In the genomic region with DNA sequence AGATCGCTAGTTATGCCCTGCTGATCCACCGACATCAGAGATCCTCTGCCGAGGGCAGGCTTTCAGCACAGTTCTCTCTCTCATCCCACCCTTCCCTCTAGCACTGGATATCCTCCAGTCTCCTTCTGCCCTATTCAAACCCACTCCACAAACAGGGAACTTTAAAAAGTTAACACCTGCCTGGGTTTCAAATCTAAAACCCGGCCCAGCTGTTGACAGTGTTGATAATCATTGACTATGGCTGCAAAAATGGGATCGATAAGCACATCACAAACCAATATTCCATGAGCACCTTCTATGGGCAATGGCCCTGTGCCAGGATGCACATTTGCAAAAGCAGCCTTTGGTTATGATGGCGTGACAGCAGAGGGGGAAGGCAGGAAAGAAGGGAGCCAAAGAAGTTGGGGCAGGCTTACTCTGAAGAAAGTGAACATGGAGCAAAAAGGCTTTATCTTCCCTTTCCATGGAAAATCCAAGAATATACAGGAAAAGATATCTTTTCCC, we compare ENCODE assay signal across 26 cellular contexts.
"Had no signal": no experiment of that assay in that cellular context is flagged by ENCODE, and none has a peak within 500 bp of the region (broad histone marks: within the 10 kb centered on the region; RNA-seq: fewer than 3 reads in every experiment).

No MANE protein-coding gene starts in this region.

- DNase-seq: activated CD4-positive, alpha-beta memory T cell treated with anti-CD3 and anti-CD28 coated beads, Interleukin-2, amount 10 ng/mL, durations not matched to agents 7 days and 5 days; activated CD4-positive, alpha-beta T cell treated with anti-CD3 and anti-CD28 coated beads for 1 hour; activated CD4-positive, alpha-beta T cell treated with anti-CD3 and anti-CD28 coated beads for 4 hours; activated CD4-positive, alpha-beta T cell treated with anti-CD3 and anti-CD28 coated beads, Interleukin-2, amount 10 ng/mL, durations not matched to agents 7 days and 5 days; activated CD4-positive, alpha-beta T cell treated with anti-CD3 and anti-CD28 coated beads, Interleukin-2, amount 50 U/mL, for 4 hours; activated CD8-positive, alpha-beta memory T cell treated with anti-CD3 and anti-CD28 coated beads, Interleukin-2, amount 50 U/mL, for 48 hours; activated gamma-delta T cell; activated naive CD4-positive, alpha-beta T cell; activated naive CD4-positive, alpha-beta T cell treated with anti-CD3 and anti-CD28 coated beads, Interleukin-2, amount 10 ng/mL, durations not matched to agents 7 days and 5 days; activated naive CD8-positive, alpha-beta T cell treated with anti-CD3 and anti-CD28 coated beads, Interleukin-2, amount 10 ng/mL, durations not matched to agents 7 days and 5 days; activated T-cell treated with anti-CD3 and anti-CD28 coated beads for 4 hours; activated T-cell treated with anti-CD3 and anti-CD28 coated beads, Interleukin-2, amount 50 U/mL, for 24 hours; activated T-cell treated with anti-CD3 and anti-CD28 coated beads, Interleukin-2, amount 50 U/mL, for 72 hours; central memory CD4-positive, alpha-beta T cell; cerebellar nuclear complex; colonic mucosa; effector CD8-positive, alpha-beta T cell; foreskin keratinocyte; gastrocnemius medialis; glutamatergic neuron; T-helper 2 cell had no signal

- ATAC-seq: activated naive CD4-positive, alpha-beta T cell treated with anti-CD3 and anti-CD28 coated beads, Interleukin-2, amount 50 U/mL, for 72 hours; activated T-cell treated with anti-CD3 and anti-CD28 coated beads, Interleukin-2, amount 50 U/mL, for 72 hours; esophagus mucosa; foreskin keratinocyte; gastrocnemius medialis had no signal

- H3K27me3 ChIP-seq: ascending aorta, breast epithelium, cardiac muscle cell, colonic mucosa, foreskin keratinocyte, gastrocnemius medialis had no signal

- H3K27ac ChIP-seq: ascending aorta, breast epithelium, cardiac muscle cell, colonic mucosa, foreskin keratinocyte, gastrocnemius medialis had no signal

- H3K4me3 ChIP-seq: ascending aorta, breast epithelium, cardiac muscle cell, colonic mucosa, gastrocnemius medialis had no signal

- H3K4me1 ChIP-seq: ascending aorta, breast epithelium, colonic mucosa, foreskin keratinocyte, gastrocnemius medialis had no signal

- H3K9me3 ChIP-seq: ascending aorta, breast epithelium, colonic mucosa, gastrocnemius medialis had no signal

- H3K36me3 ChIP-seq: ascending aorta, breast epithelium, cardiac muscle cell, colonic mucosa, gastrocnemius medialis had no signal
